10 cellular contexts compared by ENCODE assay signal in the genomic region with DNA sequence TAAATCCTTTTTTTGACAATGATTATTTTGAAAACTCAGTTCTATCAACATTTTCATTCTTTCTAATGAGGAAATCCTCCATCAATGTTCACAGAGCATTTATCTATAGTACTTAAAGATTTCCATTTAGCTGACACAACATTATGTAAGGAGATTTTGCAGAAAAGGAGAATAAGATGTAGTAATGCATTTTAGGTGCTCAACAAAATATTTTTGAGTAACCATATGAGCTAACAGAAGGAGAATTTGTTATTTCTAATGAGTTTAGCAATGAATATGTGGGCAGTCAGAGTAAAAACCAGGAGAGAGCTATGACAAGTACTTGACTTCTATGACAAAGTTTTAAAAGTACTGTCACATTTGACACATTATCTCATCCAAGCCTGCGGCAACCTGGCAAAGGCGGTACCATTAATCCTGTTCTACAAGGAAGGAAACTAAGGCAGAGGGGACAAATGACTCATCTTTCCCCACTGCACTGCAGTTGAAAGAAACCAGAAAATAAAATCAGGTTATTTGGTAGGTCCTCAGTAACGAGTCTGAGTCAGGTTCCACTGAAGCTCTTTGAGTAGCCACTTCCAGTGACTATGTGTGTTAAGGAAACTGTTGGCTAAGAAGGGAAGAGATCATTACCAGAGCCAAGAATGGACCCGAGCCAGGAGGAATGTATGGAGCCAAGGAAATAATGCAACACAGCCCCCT.
DNase-seq lines count a peak whose midpoint lies in the region; ATAC-seq and TF ChIP-seq lines count a peak whose summit lies in the region.
"Had no signal": no experiment of that assay in that cellular context is flagged by ENCODE, and none has a peak within 500 bp of the region (broad histone marks: within the 10 kb centered on the region; RNA-seq: fewer than 3 reads in every experiment).

No MANE protein-coding gene starts in this region.

- CTCF ChIA-PET in activated naive CD4-positive, alpha-beta T cell treated with anti-CD3 and anti-CD28 coated beads, Interleukin-2, amount 10 ng/mL, durations not matched to agents 7 days and 5 days (lab: Charles Lee), result interaction anchor here (1.0 to 2.6 kb wide), 2 partner anchors 10 to 635 kb away, joined by 5 to 9 read pairs; no protein-coding TSS in a partner anchor

- H3K27ac Mint-ChIP-seq in activated naive CD4-positive, alpha-beta T cell treated with anti-CD3 and anti-CD28 coated beads, Interleukin-2, amount 10 ng/mL, durations not matched to agents 7 days and 5 days, result no peak overlapping the region
- peak overlapping the region; percentile 81 for H3K27ac Mint-ChIP-seq in activated T-helper 17 cell treated with anti-CD3 and anti-CD28 coated beads, Interleukin-2, amount 50 U/mL, for 72 hours
- H3K27ac Mint-ChIP-seq in stimulated activated effector memory CD8-positive, alpha-beta T cell treated with anti-CD3 and anti-CD28 coated beads, Interleukin-12 subunit alpha, Interleukin-12 subunit beta, amount 100 ng/mL, for 72 hours, result peak overlapping the region; percentile 9
- H3K27ac Mint-ChIP-seq in glutamatergic neuron (ENCODE audit: unreplicated experiment), result no peak overlapping the region
- H3K27ac Mint-ChIP-seq: T-helper 1 cell treated with Interleukin-12 subunit alpha and Interleukin-12 subunit beta and Interleukin-4 antibody, amounts not matched to agents 30 μg/mL and 1 μg/mL, for 36 hours had no signal

- TF ChIP-seq CTCF in foreskin fibroblast (IDR thresholded peaks at IDR 0.05; ENCODE audit: low read depth, low read length) (no peak), glutamatergic neuron (IDR thresholded peaks at IDR 0.05; ENCODE audit: partially characterized antibody, unreplicated experiment) (no peak)

- H3K4me3 Mint-ChIP-seq in activated naive CD4-positive, alpha-beta T cell treated with anti-CD3 and anti-CD28 coated beads, Interleukin-2, amount 10 ng/mL, durations not matched to agents 7 days and 5 days, result no peak overlapping the region
- peak overlapping the region; percentile 32 for H3K4me3 Mint-ChIP-seq in activated T-helper 17 cell treated with anti-CD3 and anti-CD28 coated beads, Interleukin-2, amount 50 U/mL, for 72 hours
- H3K4me3 Mint-ChIP-seq in stimulated activated effector memory CD8-positive, alpha-beta T cell treated with anti-CD3 and anti-CD28 coated beads, Interleukin-12 subunit alpha, Interleukin-12 subunit beta, amount 100 ng/mL, for 72 hours, result peak overlapping the region; percentile 15
- H3K4me3 Mint-ChIP-seq in glutamatergic neuron (ENCODE audit: unreplicated experiment), result no peak overlapping the region
- H3K4me3 Mint-ChIP-seq: T-helper 1 cell treated with Interleukin-12 subunit alpha and Interleukin-12 subunit beta and Interleukin-4 antibody, amounts not matched to agents 30 μg/mL and 1 μg/mL, for 36 hours had no signal

- H3K4me3 ChIP-seq in foreskin fibroblast (ENCODE audit: low read depth in 1 of 2, low read length in 2 of 2), result no peak overlapping the region

- H3K36me3 Mint-ChIP-seq in activated naive CD4-positive, alpha-beta T cell treated with anti-CD3 and anti-CD28 coated beads, Interleukin-2, amount 10 ng/mL, durations not matched to agents 7 days and 5 days, result peaks cover 26% of the 10 kb centered on the region
- peaks cover 14% of the 10 kb centered on the region for H3K36me3 Mint-ChIP-seq in activated T-helper 17 cell treated with anti-CD3 and anti-CD28 coated beads, Interleukin-2, amount 50 U/mL, for 72 hours (ENCODE audit: low read depth)
- H3K36me3 Mint-ChIP-seq in stimulated activated effector memory CD8-positive, alpha-beta T cell treated with anti-CD3 and anti-CD28 coated beads, Interleukin-12 subunit alpha, Interleukin-12 subunit beta, amount 100 ng/mL, for 72 hours, result peaks cover 9% of the 10 kb centered on the region
- H3K36me3 Mint-ChIP-seq in glutamatergic neuron (ENCODE audit: unreplicated experiment), result no peaks in the 10 kb centered on the region

- H3K27me3 Mint-ChIP-seq in activated naive CD4-positive, alpha-beta T cell treated with anti-CD3 and anti-CD28 coated beads, Interleukin-2, amount 10 ng/mL, durations not matched to agents 7 days and 5 days, result no peaks in the 10 kb centered on the region
- no peaks in the 10 kb centered on the region for H3K27me3 Mint-ChIP-seq in activated T-helper 17 cell treated with anti-CD3 and anti-CD28 coated beads, Interleukin-2, amount 50 U/mL, for 72 hours
- peaks cover 4% of the 10 kb centered on the region for H3K27me3 Mint-ChIP-seq in glutamatergic neuron (ENCODE audit: unreplicated experiment)

- peaks cover 78% of the 10 kb centered on the region for H3K4me1 Mint-ChIP-seq in activated naive CD4-positive, alpha-beta T cell treated with anti-CD3 and anti-CD28 coated beads, Interleukin-2, amount 10 ng/mL, durations not matched to agents 7 days and 5 days
- peaks cover 74% of the 10 kb centered on the region for H3K4me1 Mint-ChIP-seq in activated T-helper 17 cell treated with anti-CD3 and anti-CD28 coated beads, Interleukin-2, amount 50 U/mL, for 72 hours
- peaks cover 87% of the 10 kb centered on the region for H3K4me1 Mint-ChIP-seq in stimulated activated effector memory CD8-positive, alpha-beta T cell treated with anti-CD3 and anti-CD28 coated beads, Interleukin-12 subunit alpha, Interleukin-12 subunit beta, amount 100 ng/mL, for 72 hours
- H3K4me1 Mint-ChIP-seq in glutamatergic neuron (ENCODE audit: low read depth, unreplicated experiment), result peaks cover 27% of the 10 kb centered on the region

- intact Hi-C loops in left ventricle myocardium superior (cut with micrococcal nuclease), result no loop called here

- ATAC-seq in activated T-helper 17 cell treated with anti-CD3 and anti-CD28 coated beads, Interleukin-2, amount 50 U/mL, for 72 hours (replicated peaks), result peak; percentile 88
- ATAC-seq in stimulated activated effector memory CD8-positive, alpha-beta T cell treated with anti-CD3 and anti-CD28 coated beads, Interleukin-12 subunit alpha, Interleukin-12 subunit beta, amount 100 ng/mL, for 72 hours, result peak; percentile 84
- ATAC-seq in left ventricle myocardium superior, result no peak
- ATAC-seq in GM18870 (IDR thresholded peaks at IDR 0.05; ENCODE audit: unreplicated experiment), result no peak

- no peaks in the 10 kb centered on the region for H3K9me3 Mint-ChIP-seq in activated naive CD4-positive, alpha-beta T cell treated with anti-CD3 and anti-CD28 coated beads, Interleukin-2, amount 10 ng/mL, durations not matched to agents 7 days and 5 days
- H3K9me3 Mint-ChIP-seq in activated T-helper 17 cell treated with anti-CD3 and anti-CD28 coated beads, Interleukin-2, amount 50 U/mL, for 72 hours, result no peaks in the 10 kb centered on the region
- H3K9me3 Mint-ChIP-seq in stimulated activated effector memory CD8-positive, alpha-beta T cell treated with anti-CD3 and anti-CD28 coated beads, Interleukin-12 subunit alpha, Interleukin-12 subunit beta, amount 100 ng/mL, for 72 hours, result no peaks in the 10 kb centered on the region
- no peaks in the 10 kb centered on the region for H3K9me3 Mint-ChIP-seq in glutamatergic neuron (ENCODE audit: unreplicated experiment)
- H3K9me3 Mint-ChIP-seq: T-helper 1 cell treated with Interleukin-12 subunit alpha and Interleukin-12 subunit beta and Interleukin-4 antibody, amounts not matched to agents 30 μg/mL and 1 μg/mL, for 36 hours had no signal

- peak; percentile 42 for DNase-seq in activated naive CD4-positive, alpha-beta T cell treated with Interleukin-2 at 50 U/mL for 16 hours
- DNase-seq in activated naive CD4-positive, alpha-beta T cell treated with anti-CD3 and anti-CD28 coated beads, Interleukin-2, amount 10 ng/mL, durations not matched to agents 7 days and 5 days, result no peak
- DNase-seq in foreskin fibroblast, result peak; percentile 57 to 59
- DNase-seq in stimulated activated effector memory CD8-positive, alpha-beta T cell treated with anti-CD3 and anti-CD28 coated beads, Interleukin-12 subunit alpha, Interleukin-12 subunit beta, amount 100 ng/mL, for 72 hours (ENCODE audit: low spot score in 2 of 2), result no peak
- no peak for DNase-seq in glutamatergic neuron
- DNase-seq in left ventricle myocardium superior, result no peak
- DNase-seq: hippocampal formation had no signal

Comparison
In these comparisons a context has a peak if more than half of its experiments do, and no peak if none do; other contexts are left out.
1. DNase-seq: peak in activated naive CD4-positive, alpha-beta T cell treated with Interleukin-2 at 50 U/mL for 16 hours (single experiment) and foreskin fibroblast (2 of 2); none in activated naive CD4-positive, alpha-beta T cell treated with anti-CD3 and anti-CD28 coated beads, Interleukin-2, amount 10 ng/mL, durations not matched to agents 7 days and 5 days (single experiment), stimulated activated effector memory CD8-positive, alpha-beta T cell treated with anti-CD3 and anti-CD28 coated beads, Interleukin-12 subunit alpha, Interleukin-12 subunit beta, amount 100 ng/mL, for 72 hours (0 of 2), glutamatergic neuron (single experiment) and left ventricle myocardium superior (single experiment).
2. H3K27ac Mint-ChIP-seq: peak in activated T-helper 17 cell treated with anti-CD3 and anti-CD28 coated beads, Interleukin-2, amount 50 U/mL, for 72 hours (single experiment) and stimulated activated effector memory CD8-positive, alpha-beta T cell treated with anti-CD3 and anti-CD28 coated beads, Interleukin-12 subunit alpha, Interleukin-12 subunit beta, amount 100 ng/mL, for 72 hours (single experiment); none in activated naive CD4-positive, alpha-beta T cell treated with anti-CD3 and anti-CD28 coated beads, Interleukin-2, amount 10 ng/mL, durations not matched to agents 7 days and 5 days (single experiment) and glutamatergic neuron (single experiment).
3. H3K4me3 Mint-ChIP-seq: peak in activated T-helper 17 cell treated with anti-CD3 and anti-CD28 coated beads, Interleukin-2, amount 50 U/mL, for 72 hours (single experiment) and stimulated activated effector memory CD8-positive, alpha-beta T cell treated with anti-CD3 and anti-CD28 coated beads, Interleukin-12 subunit alpha, Interleukin-12 subunit beta, amount 100 ng/mL, for 72 hours (single experiment); none in activated naive CD4-positive, alpha-beta T cell treated with anti-CD3 and anti-CD28 coated beads, Interleukin-2, amount 10 ng/mL, durations not matched to agents 7 days and 5 days (single experiment) and glutamatergic neuron (single experiment).
4. ATAC-seq: peak in activated T-helper 17 cell treated with anti-CD3 and anti-CD28 coated beads, Interleukin-2, amount 50 U/mL, for 72 hours (single experiment) and stimulated activated effector memory CD8-positive, alpha-beta T cell treated with anti-CD3 and anti-CD28 coated beads, Interleukin-12 subunit alpha, Interleukin-12 subunit beta, amount 100 ng/mL, for 72 hours (single experiment); none in left ventricle myocardium superior (single experiment) and GM18870 (single experiment).